In genomic region chr11:110447897-110448522, GRCh38 we compare ENCODE assay signal across 9 cellular contexts. TPM values are rescaled to one million over a fixed set of nuclear protein-coding genes. Genes with fewer than 3 reads are reported as not detected.
DNase-seq lines count a peak whose midpoint lies in the region; ATAC-seq and TF ChIP-seq lines count a peak whose summit lies in the region.
"Had no signal": no experiment of that assay in that cellular context is flagged by ENCODE, and none has a peak within 500 bp of the region (broad histone marks: within the 10 kb centered on the region; RNA-seq: fewer than 3 reads in every experiment).

No MANE protein-coding gene starts in this region.

- H3K27ac Mint-ChIP-seq in progenitor cell of endocrine pancreas, result no peak overlapping the region
- no peak overlapping the region for H3K27ac Mint-ChIP-seq in stimulated activated naive B cell treated with anti-CD40 and anti-IgM and Interleukin-4, amounts not matched to agents 10 μg/mL and 1 μg/mL and 100 μg/mL, for 72 hours

- no peaks in the 10 kb centered on the region for H3K9me3 Mint-ChIP-seq in progenitor cell of endocrine pancreas (ENCODE audit: low read depth)
- H3K9me3 Mint-ChIP-seq in stimulated activated naive B cell treated with anti-CD40 and anti-IgM and Interleukin-4, amounts not matched to agents 10 μg/mL and 1 μg/mL and 100 μg/mL, for 72 hours, result peaks cover 0 to 2% of the 10 kb centered on the region in 2 donors
- H3K9me3 Mint-ChIP-seq: naive thymus-derived CD8-positive, alpha-beta T cell had no signal

- TF ChIP-seq CTCF in GM10248 (IDR thresholded peaks at IDR 0.05; ENCODE audit: control extremely low read depth, extremely low read depth, low read depth, missing control alignments) (peak; percentile 23), colonic mucosa (IDR thresholded peaks at IDR 0.05) (peak; percentile 41), progenitor cell of endocrine pancreas (IDR thresholded peaks at IDR 0.05; ENCODE audit: unreplicated experiment) (peak; percentile 80)

- peaks cover 14% of the 10 kb centered on the region for H3K36me3 Mint-ChIP-seq in progenitor cell of endocrine pancreas (ENCODE audit: insufficient read depth)
- peaks cover 17 to 40% of the 10 kb centered on the region in 2 donors for H3K36me3 Mint-ChIP-seq in stimulated activated naive B cell treated with anti-CD40 and anti-IgM and Interleukin-4, amounts not matched to agents 10 μg/mL and 1 μg/mL and 100 μg/mL, for 72 hours

- no peaks in the 10 kb centered on the region for H3K4me1 ChIP-seq in colonic mucosa

- H3K27me3 Mint-ChIP-seq in progenitor cell of endocrine pancreas, result no peaks in the 10 kb centered on the region
- no peaks in the 10 kb centered on the region for H3K27me3 Mint-ChIP-seq in stimulated activated naive B cell treated with anti-CD40 and anti-IgM and Interleukin-4, amounts not matched to agents 10 μg/mL and 1 μg/mL and 100 μg/mL, for 72 hours
- H3K27me3 Mint-ChIP-seq: naive thymus-derived CD8-positive, alpha-beta T cell had no signal

- no peak for ATAC-seq in stimulated activated naive B cell treated with anti-CD40 and anti-IgM and Interleukin-4, amounts not matched to agents 10 μg/mL and 1 μg/mL and 100 μg/mL, for 72 hours (replicated peaks)
- no peak for ATAC-seq in GM18519 (IDR thresholded peaks at IDR 0.05; ENCODE audit: low FRiP score, unreplicated experiment)
- ATAC-seq: naive thymus-derived CD8-positive, alpha-beta T cell had no signal

- no peaks in the 10 kb centered on the region for H3K4me1 Mint-ChIP-seq in progenitor cell of endocrine pancreas (ENCODE audit: low read depth)
- peaks cover 10 to 20% of the 10 kb centered on the region in 2 donors for H3K4me1 Mint-ChIP-seq in stimulated activated naive B cell treated with anti-CD40 and anti-IgM and Interleukin-4, amounts not matched to agents 10 μg/mL and 1 μg/mL and 100 μg/mL, for 72 hours

- no peaks in the 10 kb centered on the region for H3K36me3 ChIP-seq in colonic mucosa

- POLR2A ChIA-PET in GM10248 (lab: Yijun Ruan, JAX), result no interaction called here

- no peak for DNase-seq in GM10248 (ENCODE audit: extremely low spot score)
- peak; percentile 17 for DNase-seq in M059J (ENCODE audit: low read depth)
- DNase-seq in colonic mucosa, result no peak
- no peak for DNase-seq in progenitor cell of endocrine pancreas (ENCODE audit: low spot score, unreplicated experiment)
- no peak for DNase-seq in DMS114 treated with DMSO at 0.1 percent for 48 hours (lab: John Stamatoyannopoulos, UW; ENCODE audit: unreplicated experiment)
- no peak for DNase-seq in stimulated activated naive B cell treated with anti-CD40 and anti-IgM and Interleukin-4, amounts not matched to agents 10 μg/mL and 1 μg/mL and 100 μg/mL, for 72 hours
- DNase-seq: cortex of kidney had no signal

- no peak overlapping the region for H3K4me3 ChIP-seq in colonic mucosa

- no peak overlapping the region for H3K9ac ChIP-seq in colonic mucosa (ENCODE audit: low read depth in 2 of 2, low read length in 2 of 2)

- CTCF ChIA-PET in GM10248 (lab: Yijun Ruan, JAX), result interaction anchor here (0.8 to 6.5 kb wide), 8 partner anchors 10 to 782 kb away, joined by 3 to 59 read pairs (median 4); no protein-coding TSS in a partner anchor

- no peaks in the 10 kb centered on the region for H3K27me3 ChIP-seq in colonic mucosa

- H3K4me3 Mint-ChIP-seq in progenitor cell of endocrine pancreas (ENCODE audit: low read depth), result no peak overlapping the region
- no peak overlapping the region for H3K4me3 Mint-ChIP-seq in stimulated activated naive B cell treated with anti-CD40 and anti-IgM and Interleukin-4, amounts not matched to agents 10 μg/mL and 1 μg/mL and 100 μg/mL, for 72 hours
- H3K4me3 Mint-ChIP-seq: naive thymus-derived CD8-positive, alpha-beta T cell had no signal

- H3K9me3 ChIP-seq in colonic mucosa, result no peaks in the 10 kb centered on the region

- intact Hi-C loops in colonic mucosa (cut with DNase I), result loop anchor here (10.0 kb wide), 2 partner anchors 787 to 997 kb away; no protein-coding TSS in a partner anchor

- no peak overlapping the region for H3K27ac ChIP-seq in colonic mucosa

RNA-seq across cellular contexts. Expression of gene FDX1, which starts 18.3 kb away (rescaled TPM):
- 17.1 and 21.2 TPM in 2 replicates for total RNA-seq in M059J (2014; rRNA removed; shearing (Covaris generic))
- total RNA-seq in colonic mucosa (10 to 100 TPM; 19.0 to 23.7 TPM), progenitor cell of endocrine pancreas (13.6 and 14.6 TPM in 2 replicates)

Comparison
In these comparisons a context has a peak if more than half of its experiments do, and no peak if none do; other contexts are left out.
1. CTCF ChIP-seq: peak in every context shown above with its lines; median percentile 80 in progenitor cell of endocrine pancreas; 41 in colonic mucosa; 23 in GM10248.